In the genomic region with DNA sequence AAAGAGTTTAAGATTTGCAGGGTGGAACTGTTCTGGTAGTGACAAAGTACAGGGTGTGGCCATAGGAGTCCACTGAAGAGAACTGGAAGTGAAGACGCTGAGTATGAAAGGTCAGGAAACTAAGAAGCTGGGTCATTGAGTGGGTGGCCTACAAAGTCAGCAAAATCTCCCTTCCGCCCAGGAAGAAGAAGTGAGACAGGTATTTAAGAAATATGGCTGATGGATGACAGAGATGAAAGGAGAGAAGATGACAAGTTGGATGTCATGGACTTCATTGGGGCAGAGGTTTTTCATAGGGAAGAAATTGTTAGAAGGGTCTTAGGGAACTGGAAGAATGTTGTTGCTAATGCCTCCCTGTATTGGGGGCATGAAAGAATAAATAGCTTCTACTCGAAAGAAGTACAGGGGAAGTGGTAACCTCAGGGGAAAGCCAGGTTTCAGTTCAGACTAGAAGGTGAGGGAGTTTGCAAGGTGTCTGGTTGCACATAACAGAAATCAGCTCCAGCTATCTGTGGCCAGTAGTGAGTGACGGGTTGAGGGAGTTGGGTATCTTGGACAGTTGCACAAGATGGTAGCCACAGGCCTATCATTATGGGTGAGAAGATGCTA, we compare ENCODE assay signal across 9 cellular contexts. TPM values are rescaled to one million over a fixed set of nuclear protein-coding genes. Genes with fewer than 3 reads are reported as not detected.
DNase-seq lines count a peak whose midpoint lies in the region; ATAC-seq, FAIRE-seq and TF ChIP-seq lines count a peak whose summit lies in the region.
"Had no signal": no experiment of that assay in that cellular context is flagged by ENCODE, and none has a peak within 500 bp of the region (broad histone marks: within the 10 kb centered on the region; RNA-seq: fewer than 3 reads in every experiment).

No MANE protein-coding gene starts in this region.

- CTCF ChIA-PET in activated B cell treated with CpG ODN at 0.5 μM for 24 hours (lab: Charles Lee): interaction anchor here (0.5 to 4.7 kb wide), 3 partner anchors 11 to 134 kb away, joined by 3 to 30 read pairs (median 4); no protein-coding TSS in a partner anchor

- H3K4me1 Mint-ChIP-seq in activated B cell treated with CpG ODN at 0.5 μM for 24 hours: peaks cover 38% of the 10 kb centered on the region

- intact Hi-C loops in activated B cell treated with CpG ODN at 0.5 μM for 24 hours (cut with micrococcal nuclease): loop anchor here (1.0 kb wide), 2 partner anchors 11 to 33 kb away; partner anchors contain the start of gene MED13

- no peaks in the 10 kb centered on the region for H3K27me3 Mint-ChIP-seq in activated B cell treated with CpG ODN at 0.5 μM for 24 hours

- peak overlapping the region; percentile 55 for H3K4me3 Mint-ChIP-seq in activated B cell treated with CpG ODN at 0.5 μM for 24 hours

- peak overlapping the region; percentile 84 for H3K27ac Mint-ChIP-seq in activated B cell treated with CpG ODN at 0.5 μM for 24 hours

- DNase-seq in GM12892 (ENCODE audit: insufficient read length): peak; percentile 48
- DNase-seq in activated B cell treated with CpG ODN at 0.5 μM for 24 hours: no peak
- DNase-seq in NK-92 (lab: John Stamatoyannopoulos, UW; ENCODE audit: unreplicated experiment): no peak
- no peak for DNase-seq in SW480 (ENCODE audit: low spot score)
- no peak for DNase-seq in erythroblast (lab: John Stamatoyannopoulos, UW)
- no peak for DNase-seq in NCI-H1105 (lab: John Stamatoyannopoulos, UW)
- DNase-seq: HCEC 1CT had no signal

- peak; percentile 95 for FAIRE-seq in GM12892 (lab: Jason Lieb, UNC)

- H3K36me3 Mint-ChIP-seq in activated B cell treated with CpG ODN at 0.5 μM for 24 hours (ENCODE audit: low read depth): no peaks in the 10 kb centered on the region

- POLR2A ChIA-PET in activated B cell treated with CpG ODN at 0.5 μM for 24 hours (lab: Charles Lee): interaction anchor here (1.7 to 3.9 kb wide), 2 partner anchors 11 to 33 kb away, joined by 9 to 26 read pairs; partner anchors contain the start of gene MED13

- ATAC-seq in GM19452 (IDR thresholded peaks at IDR 0.05; ENCODE audit: unreplicated experiment) (peak; percentile 89), HG03039 (IDR thresholded peaks at IDR 0.05; ENCODE audit: unreplicated experiment) (peak; percentile 78), activated B cell treated with CpG ODN at 0.5 μM for 24 hours (ENCODE audit: low read depth) (peak; percentile 81)

- TF ChIP-seq POLR2A in GM12892 (IDR thresholded peaks at IDR 0.05; ENCODE audit: low read depth, low read length): 0 out of 2 replicates have a peak, but pooled peaks have one; percentile 21
- TF ChIP-seq POLR2A in erythroblast (IDR thresholded peaks at IDR 0.05; ENCODE audit: low read length): no peak

- TF ChIP-seq CTCF in activated B cell treated with CpG ODN at 0.5 μM for 24 hours (IDR thresholded peaks at IDR 0.05): no peak

- no peaks in the 10 kb centered on the region for H3K9me3 Mint-ChIP-seq in activated B cell treated with CpG ODN at 0.5 μM for 24 hours

RNA-seq across cellular contexts. Expression of gene MED13, which starts 33.6 kb away (rescaled TPM):
- 20.4 TPM for polyA plus RNA-seq in GM12892 (2012; ENCODE audit: missing spikeins)
- total RNA-seq in activated B cell treated with CpG ODN at 0.5 μM for 24 hours: 81.4 and 101 TPM in 2 replicates
